Comparison of ENCODE assay signal across 28 cellular contexts in the genomic region with DNA sequence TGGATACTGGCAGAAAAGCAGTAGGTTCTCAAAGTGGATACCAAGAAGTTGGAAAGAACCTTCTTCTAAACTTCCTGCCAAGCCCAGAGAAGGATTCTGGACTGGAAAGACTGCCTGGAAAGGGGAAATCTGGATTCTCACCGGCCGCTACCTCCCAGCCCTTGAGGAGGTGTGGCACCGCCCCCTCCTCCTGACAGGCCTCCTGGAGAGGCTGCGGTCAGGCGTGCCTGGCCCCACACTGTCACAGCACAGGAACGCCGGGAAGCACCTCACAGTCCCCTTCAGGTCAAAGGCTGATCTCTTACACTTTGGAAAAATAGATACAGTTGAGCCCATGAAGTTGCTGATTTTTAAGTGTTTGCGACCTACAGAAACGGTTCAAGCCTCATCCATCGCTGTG. TPM values are rescaled to one million over a fixed set of nuclear protein-coding genes. Genes with fewer than 3 reads are reported as not detected.
"Had no signal": no experiment of that assay in that cellular context is flagged by ENCODE, and none has a peak within 500 bp of the region (broad histone marks: within the 10 kb centered on the region; RNA-seq: fewer than 3 reads in every experiment).

No MANE protein-coding gene starts in this region.

- H3K27ac Mint-ChIP-seq: activated CD4-positive, alpha-beta memory T cell treated with anti-CD3 and anti-CD28 coated beads, Interleukin-2, amount 10 ng/mL, durations not matched to agents 7 days and 5 days; activated CD4-positive, alpha-beta T cell treated with anti-CD3 and anti-CD28 coated beads, Interleukin-2, amount 10 ng/mL, durations not matched to agents 7 days and 5 days; activated naive CD4-positive, alpha-beta T cell treated with anti-CD3 and anti-CD28 coated beads, Interleukin-2, amount 10 ng/mL, durations not matched to agents 7 days and 5 days; activated T-cell treated with anti-CD3 and anti-CD28 coated beads, Interleukin-2, amount 50 U/mL, for 24 hours; dendritic cell treated with granulocyte-macrophage colony-stimulating factor and Interleukin-4, amounts not matched to agents 40 ng/mL and 50 ng/mL, for 4 days; natural killer cell; stimulated activated effector memory CD8-positive, alpha-beta T cell treated with anti-CD3 and anti-CD28 coated beads, Interleukin-12 subunit alpha, Interleukin-12 subunit beta, amount 100 ng/mL, for 72 hours; stimulated activated naive CD8-positive, alpha-beta T cell treated with anti-CD3 and anti-CD28 coated beads, Interleukin-15, Interleukin-2, amounts not matched to agents 100 ng/mL and 50 ng/mL, for 24 hours; T-helper 1 cell treated with Interleukin-12 subunit alpha and Interleukin-12 subunit beta and Interleukin-4 antibody, amounts not matched to agents 30 μg/mL and 1 μg/mL, for 36 hours had no signal

- H3K27me3 ChIP-seq: brain microvascular endothelial cell, upper lobe of left lung had no signal

- H3K4me1 Mint-ChIP-seq: activated CD4-positive, alpha-beta memory T cell treated with anti-CD3 and anti-CD28 coated beads, Interleukin-2, amount 10 ng/mL, durations not matched to agents 7 days and 5 days; activated CD4-positive, alpha-beta T cell treated with anti-CD3 and anti-CD28 coated beads, Interleukin-2, amount 10 ng/mL, durations not matched to agents 7 days and 5 days; activated naive CD4-positive, alpha-beta T cell treated with anti-CD3 and anti-CD28 coated beads, Interleukin-2, amount 10 ng/mL, durations not matched to agents 7 days and 5 days; natural killer cell; stimulated activated effector memory CD8-positive, alpha-beta T cell treated with anti-CD3 and anti-CD28 coated beads, Interleukin-12 subunit alpha, Interleukin-12 subunit beta, amount 100 ng/mL, for 72 hours had no signal

- H3K4me3 ChIP-seq: esophagus squamous epithelium, heart right ventricle, thoracic aorta, upper lobe of left lung had no signal

- ATAC-seq: heart right ventricle, left cardiac atrium, natural killer cell, right cardiac atrium had no signal

- H3K27me3 Mint-ChIP-seq: activated CD4-positive, alpha-beta memory T cell treated with anti-CD3 and anti-CD28 coated beads, Interleukin-2, amount 10 ng/mL, durations not matched to agents 7 days and 5 days; activated CD4-positive, alpha-beta T cell treated with anti-CD3 and anti-CD28 coated beads, Interleukin-2, amount 10 ng/mL, durations not matched to agents 7 days and 5 days; activated naive CD4-positive, alpha-beta T cell treated with anti-CD3 and anti-CD28 coated beads, Interleukin-2, amount 10 ng/mL, durations not matched to agents 7 days and 5 days; dendritic cell treated with granulocyte-macrophage colony-stimulating factor and Interleukin-4, amounts not matched to agents 40 ng/mL and 50 ng/mL, for 4 days had no signal

- H3K9me3 ChIP-seq: esophagus squamous epithelium, heart right ventricle, thoracic aorta, upper lobe of left lung had no signal

- DNase-seq: activated CD4-positive, alpha-beta memory T cell treated with anti-CD3 and anti-CD28 coated beads, Interleukin-2, amount 10 ng/mL, durations not matched to agents 7 days and 5 days; activated CD4-positive, alpha-beta T cell treated with anti-CD3 and anti-CD28 coated beads, Interleukin-2, amount 10 ng/mL, durations not matched to agents 7 days and 5 days; activated CD4-positive, CD25-positive, alpha-beta regulatory T cell treated with anti-CD3 and anti-CD28 coated beads, Interleukin-2, amount 50 U/mL, for 72 hours; activated CD8-positive, alpha-beta memory T cell treated with anti-CD3 and anti-CD28 coated beads, Interleukin-2, amount 50 U/mL, for 48 hours; activated gamma-delta T cell; activated naive CD4-positive, alpha-beta T cell treated with anti-CD3 and anti-CD28 coated beads, Interleukin-2, amount 10 ng/mL, durations not matched to agents 7 days and 5 days; activated T-cell treated with anti-CD3 and anti-CD28 coated beads, Interleukin-2, amount 50 U/mL, for 24 hours; amniotic stem cell; brain microvascular endothelial cell; central memory CD4-positive, alpha-beta T cell; esophagus squamous epithelium; foreskin melanocyte; heart right ventricle; left cardiac atrium; mesenchymal stem cell; natural killer cell; posterior cingulate gyrus; right cardiac atrium; stimulated activated CD4-positive, alpha-beta T cell treated with anti-CD3 and anti-CD28 coated beads, Interleukin-2, amount 100 ng/mL, for 48 hours; SW 1271; T-helper 9 cell; WERI-Rb-1 had no signal

- H3K4me1 ChIP-seq: esophagus squamous epithelium, upper lobe of left lung had no signal

- H3K9me3 Mint-ChIP-seq: dendritic cell treated with granulocyte-macrophage colony-stimulating factor and Interleukin-4, amounts not matched to agents 40 ng/mL and 50 ng/mL, for 4 days; T-helper 1 cell treated with Interleukin-12 subunit alpha and Interleukin-12 subunit beta and Interleukin-4 antibody, amounts not matched to agents 30 μg/mL and 1 μg/mL, for 36 hours had no signal

- H3K4me3 Mint-ChIP-seq: activated CD4-positive, alpha-beta memory T cell treated with anti-CD3 and anti-CD28 coated beads, Interleukin-2, amount 10 ng/mL, durations not matched to agents 7 days and 5 days; activated CD4-positive, alpha-beta T cell treated with anti-CD3 and anti-CD28 coated beads, Interleukin-2, amount 10 ng/mL, durations not matched to agents 7 days and 5 days; activated naive CD4-positive, alpha-beta T cell treated with anti-CD3 and anti-CD28 coated beads, Interleukin-2, amount 10 ng/mL, durations not matched to agents 7 days and 5 days; activated T-cell treated with anti-CD3 and anti-CD28 coated beads, Interleukin-2, amount 50 U/mL, for 24 hours; dendritic cell treated with granulocyte-macrophage colony-stimulating factor and Interleukin-4, amounts not matched to agents 40 ng/mL and 50 ng/mL, for 4 days; natural killer cell; stimulated activated effector memory CD8-positive, alpha-beta T cell treated with anti-CD3 and anti-CD28 coated beads, Interleukin-12 subunit alpha, Interleukin-12 subunit beta, amount 100 ng/mL, for 72 hours; stimulated activated naive CD8-positive, alpha-beta T cell treated with anti-CD3 and anti-CD28 coated beads, Interleukin-15, Interleukin-2, amounts not matched to agents 100 ng/mL and 50 ng/mL, for 24 hours; T-helper 1 cell treated with Interleukin-12 subunit alpha and Interleukin-12 subunit beta and Interleukin-4 antibody, amounts not matched to agents 30 μg/mL and 1 μg/mL, for 36 hours had no signal

- H3K36me3 Mint-ChIP-seq: activated naive CD4-positive, alpha-beta T cell treated with anti-CD3 and anti-CD28 coated beads, Interleukin-2, amount 10 ng/mL, durations not matched to agents 7 days and 5 days; natural killer cell; stimulated activated effector memory CD8-positive, alpha-beta T cell treated with anti-CD3 and anti-CD28 coated beads, Interleukin-12 subunit alpha, Interleukin-12 subunit beta, amount 100 ng/mL, for 72 hours had no signal

- H3K36me3 ChIP-seq: brain microvascular endothelial cell, esophagus squamous epithelium, heart right ventricle, thoracic aorta, upper lobe of left lung, WERI-Rb-1 had no signal

- H3K27ac ChIP-seq: brain microvascular endothelial cell, esophagus squamous epithelium, heart right ventricle, thoracic aorta, upper lobe of left lung, WERI-Rb-1 had no signal

RNA-seq across cellular contexts. Expression of a gene that starts 16.3 kb away (rescaled TPM):
- total RNA-seq: activated CD4-positive, alpha-beta memory T cell treated with anti-CD3 and anti-CD28 coated beads, Interleukin-2, amount 10 ng/mL, durations not matched to agents 7 days and 5 days; activated CD4-positive, alpha-beta T cell treated with anti-CD3 and anti-CD28 coated beads, Interleukin-2, amount 10 ng/mL, durations not matched to agents 7 days and 5 days; natural killer cell had no signal
